Comparison of ENCODE assay signal across 8 cellular contexts in the genomic region with DNA sequence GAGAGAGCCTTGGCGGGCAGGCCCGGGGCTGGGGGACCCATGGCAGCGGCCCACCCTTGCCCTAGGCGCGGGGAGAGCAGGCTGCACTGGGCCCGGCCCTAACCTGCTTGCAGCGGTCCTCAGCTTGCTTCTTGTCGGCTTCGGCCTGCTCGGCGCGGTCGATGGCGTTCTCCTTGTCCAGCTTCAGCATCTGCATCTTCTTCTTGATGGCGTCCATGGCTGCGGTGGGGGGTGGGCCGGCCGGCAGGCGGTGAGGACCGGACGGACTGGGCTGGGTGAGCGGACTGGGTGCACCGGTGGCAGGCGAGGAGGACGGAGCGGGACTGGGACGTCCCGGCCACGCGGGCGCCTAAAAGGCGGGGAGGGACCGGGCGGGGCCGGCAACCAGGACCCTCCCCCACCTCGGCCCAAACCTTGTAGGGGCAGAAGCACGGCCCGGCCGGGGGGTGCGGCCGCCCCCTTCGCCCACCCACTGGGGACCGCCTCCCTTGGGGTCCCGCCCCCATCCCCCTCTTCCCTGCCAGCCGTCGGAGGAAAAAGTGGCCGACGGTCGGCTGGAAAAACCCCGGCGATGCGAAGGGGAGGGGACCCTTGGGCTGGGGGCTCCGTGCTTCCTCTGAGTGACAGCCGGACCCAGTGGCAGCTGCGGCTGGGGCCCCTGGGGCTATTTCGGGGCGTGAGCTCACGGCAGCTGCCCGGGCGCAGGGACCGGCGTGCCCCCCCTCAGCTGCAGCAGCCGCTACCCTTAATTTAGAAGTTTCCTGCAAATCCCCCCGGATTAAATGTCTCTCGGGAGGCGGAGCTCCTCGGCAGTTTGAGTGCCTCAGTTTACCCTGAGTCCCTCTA. TPM values are rescaled to one million over a fixed set of nuclear protein-coding genes. Genes with fewer than 3 reads are reported as not detected.
DNase-seq lines count a peak whose midpoint lies in the region; ATAC-seq and TF ChIP-seq lines count a peak whose summit lies in the region.

A gene (minus strand): TSS at position 325 of the 846 bp plus-strand sequence. CDS start 108 bp downstream, at position 217.

- H3K27ac ChIP-seq in PC-9 (peak within 1 kb of the TSS; percentile 75), uterus (peak within 1 kb of the TSS; percentile 93 to 98)

- H3K79me2 ChIP-seq in PC-9 (ENCODE audit: low read depth), result no peaks in the 10 kb centered on the region

- H3K4me2 ChIP-seq in PC-9, result peak within 1 kb of the TSS; percentile 74

- POLR2A ChIA-PET in PC-9 (lab: Charles Lee; ENCODE audit: unreplicated experiment), result no interaction called here

- H2AFZ ChIP-seq in PC-9, result peak within 1 kb of the TSS; percentile 92

- peaks cover 14% of the 10 kb centered on the region; the same call in 1 of the 2 replicates for H3F3A ChIP-seq in PC-9 (ENCODE audit: insufficient read depth, low read depth)

- TSS peak; percentile 18 for BruUV-seq in PC-9 (replicated peaks; lab: Mats Ljungman, UMichigan)

- no peaks in the 10 kb centered on the region for H3K36me3 ChIP-seq in PC-9 (ENCODE audit: low read depth)
- no peaks in the 10 kb centered on the region for H3K36me3 ChIP-seq in mucosa of descending colon (ENCODE audit: low read depth)
- H3K36me3 ChIP-seq in uterus, result no peaks in the 10 kb centered on the region

- CTCF ChIA-PET in PC-9 (lab: Charles Lee), result interaction anchor here (0.6 to 1.4 kb wide), 2 partner anchors 16 to 32 kb away, joined by 6 read pairs; a partner anchor contains a TSS

- H3K27me3 ChIP-seq in PC-9 (ENCODE audit: insufficient read depth, low read depth), result no peaks in the 10 kb centered on the region
- no peaks in the 10 kb centered on the region for H3K27me3 ChIP-seq in uterus

- H3K4me1 ChIP-seq in PC-9 (replicated peaks; ENCODE audit: insufficient read depth) (peaks cover 21% of the 10 kb centered on the region), mucosa of descending colon (ENCODE audit: low read depth) (peaks cover 7% of the 10 kb centered on the region), uterus (peaks cover 0 to 4% of the 10 kb centered on the region in 2 donors)

- no peaks in the 10 kb centered on the region for H3K9me2 ChIP-seq in PC-9 (ENCODE audit: insufficient read depth)

- in situ Hi-C loops in endometrial microvascular endothelial cells (cut with HindIII; ENCODE audit: inconsistent ontology term, low pct_unique_long_range_greater_than_20kb, low sequenced_read_pairs), result no loop called here

- no peaks in the 10 kb centered on the region for H3K9me3 ChIP-seq in PC-9 (ENCODE audit: insufficient read depth, low read depth)
- no peaks in the 10 kb centered on the region for H3K9me3 ChIP-seq in mucosa of descending colon
- H3K9me3 ChIP-seq in uterus, result no peaks in the 10 kb centered on the region

- intact Hi-C loops in PC-9 (cut with micrococcal nuclease; ENCODE audit: unreplicated experiment), result no loop called here
- intact Hi-C loops in mucosa of descending colon (cut with DNase I, micrococcal nuclease), result no loop called here
- intact Hi-C loops in uterus (cut with DNase I; ENCODE audit: low total_unique reads), result loop anchor here (5.0 kb wide), 1 partner anchor 37 kb away; no protein-coding TSS in a partner anchor

- TF ChIP-seq POLR2A in uterus (IDR thresholded peaks at IDR 0.05), result peak; percentile 68 to 94

- H3K4me3 ChIP-seq in PC-9, result peak within 1 kb of the TSS; percentile 77
- H3K4me3 ChIP-seq in mucosa of descending colon, result peak within 1 kb of the TSS; percentile 44
- H3K4me3 ChIP-seq in uterus, result peak within 1 kb of the TSS; percentile 57 to 71

- ATAC-seq in mucosa of descending colon, result peak; percentile 45

- no peak for TF ChIP-seq CTCF in PC-9 (conservative IDR thresholded peaks at IDR 0.05)
- TF ChIP-seq CTCF in mucosa of descending colon (IDR thresholded peaks at IDR 0.05), result no peak
- peak in 1 of 4 experiments; percentile 12 for TF ChIP-seq CTCF in uterus (IDR thresholded peaks at IDR 0.05)

- no peaks in the 10 kb centered on the region for H4K20me1 ChIP-seq in PC-9 (ENCODE audit: insufficient read depth)

- peak; percentile 74 for DNase-seq in GM04504 (ENCODE audit: low read depth)
- DNase-seq in PC-9, result no peak
- DNase-seq in mucosa of descending colon, result peak; percentile 48 to 72 (median 68)
- DNase-seq in uterus, result peak; percentile 91 to 93
- DNase-seq in stimulated activated CD4-positive, alpha-beta T cell treated with anti-CD3 and anti-CD28 coated beads, Interleukin-2, amount 100 ng/mL, for 48 hours, result no peak
- no peak for DNase-seq in pons (ENCODE audit: low spot score)
- DNase-seq in HK-2 (ENCODE audit: unreplicated experiment), result no peak

RNA-seq across cellular contexts. Expression of the gene that starts here (rescaled TPM):
- 30.5 and 60.0 TPM in 2 replicates for total RNA-seq in PC-9 (2021)
- 99.1 TPM for total RNA-seq in endometrial microvascular endothelial cells (ENCODE audit: inconsistent ontology term)
- total RNA-seq in mucosa of descending colon, result 1,000 to 10,000 TPM in 1 of 3 donors, 100 to 1,000 TPM in 1, 10 to 100 TPM in 1; 45.3 to 1,899 (median 152) TPM
- total RNA-seq in uterus, result 1,000 to 10,000 TPM in 2 of 4 donors, 100 to 1,000 TPM in 2; 491 to 2,682 (median 829) TPM

Comparison
In these comparisons a context has a peak if more than half of its experiments do, and no peak if none do; other contexts are left out.
1. DNase-seq: peak in GM04504 (single experiment), mucosa of descending colon (3 of 3) and uterus (2 of 2); none in PC-9 (0 of 2), stimulated activated CD4-positive, alpha-beta T cell treated with anti-CD3 and anti-CD28 coated beads, Interleukin-2, amount 100 ng/mL, for 48 hours (0 of 2), pons (single experiment) and HK-2 (single experiment).
2. Peak in every context shown above with its lines, with median percentiles within 50 percentile points of each other: H3K4me3 ChIP-seq.